ENCODE assay signal across 8 cellular contexts in genomic region chr3:49539659-49540560, GRCh38. TPM values are rescaled to one million over a fixed set of nuclear protein-coding genes. Genes with fewer than 3 reads are reported as not detected.
DNase-seq lines count a peak whose midpoint lies in the region; ATAC-seq, FAIRE-seq and TF ChIP-seq lines count a peak whose summit lies in the region.

No MANE protein-coding gene starts in this region.

- peak overlapping the region; percentile 49 to 67 (median 56) for H3K4me3 ChIP-seq in breast epithelium
- peak overlapping the region; percentile 26 to 48 for H3K4me3 ChIP-seq in small intestine (ENCODE audit: low read depth in 1 of 2, low read length in 2 of 2)

- H3K27ac ChIP-seq in VCaP = peak overlapping the region; percentile 86
- H3K27ac ChIP-seq in breast epithelium = peak overlapping the region; percentile 68 to 78
- peak overlapping the region; percentile 5 to 75 for H3K27ac ChIP-seq in small intestine (ENCODE audit: low read depth in 1 of 2, low read length in 1 of 2)

- H3K4me1 ChIP-seq in breast epithelium (peaks cover 0 to 7% of the 10 kb centered on the region in 2 donors), small intestine (ENCODE audit: control insufficient read depth in 2 of 2, insufficient read depth in 1 of 2, low read depth in 1 of 2, low read length in 1 of 2) (no peaks in the 10 kb centered on the region)

- H3K27me3 ChIP-seq in breast epithelium (no peaks in the 10 kb centered on the region), small intestine (ENCODE audit: control insufficient read depth in 2 of 2, insufficient read depth in 2 of 2, low read length in 2 of 2) (no peaks in the 10 kb centered on the region)

- ATAC-seq in GM18873 (IDR thresholded peaks at IDR 0.05; ENCODE audit: low FRiP score, unreplicated experiment) (peak; percentile 65), HG03135 (IDR thresholded peaks at IDR 0.05; ENCODE audit: unreplicated experiment) (peak; percentile 92)

- H3K9me3 ChIP-seq in breast epithelium (no peaks in the 10 kb centered on the region), small intestine (ENCODE audit: control insufficient read depth, low read depth) (no peaks in the 10 kb centered on the region)

- TF ChIP-seq CTCF in VCaP (conservative IDR thresholded peaks at IDR 0.05) (peak; percentile 98), breast epithelium (IDR thresholded peaks at IDR 0.05) (peak; percentile 49 to 93 (median 87))

- 0 to 1% (median 0%) methylated on average over 58 to 63 of the region's 63 CpGs for WGBS in small intestine, 3 donors

- peak; percentile 96 for DNase-seq in AG08395 (ENCODE audit: low spot score)
- DNase-seq in NCI-H2196 (lab: John Stamatoyannopoulos, UW; ENCODE audit: unreplicated experiment) = peak; percentile 86
- peak; percentile 84 to 94 for DNase-seq in breast epithelium (ENCODE audit: low spot score in 2 of 2)
- peak; percentile 93 for DNase-seq in iPS-NIHi11 (ENCODE audit: low spot score)
- DNase-seq in small intestine = peak; percentile 91

- FAIRE-seq in small intestine (lab: Jason Lieb, UNC) = no peak

- H3K36me3 ChIP-seq in breast epithelium (no peaks in the 10 kb centered on the region), small intestine (ENCODE audit: control insufficient read depth in 2 of 2, insufficient read depth in 2 of 2, low read length in 2 of 2) (no peaks in the 10 kb centered on the region)

- intact Hi-C loops in breast epithelium (cut with DNase I; ENCODE audit: low total_unique reads) = loop anchor here (5.0 kb wide), 1 partner anchor 132 kb away; the partner anchor contains the start of gene APEH

- TF ChIP-seq POLR2A in breast epithelium (IDR thresholded peaks at IDR 0.05) = no peak

RNA-seq across cellular contexts. Expression of gene BSN, which starts 14.4 kb away (rescaled TPM):
- under 1 TPM; 0.15 to 0.48 (median 0.33) TPM for total RNA-seq in breast epithelium
- under 1 TPM in 2 of 3 donors, not detected in 1; under 0.01 to 0.64 TPM for polyA plus RNA-seq in small intestine

Comparison
In these comparisons a context has a peak if more than half of its experiments do, and no peak if none do; other contexts are left out.
1. Peak in every context shown above with its lines: DNase-seq, ATAC-seq, H3K4me3 ChIP-seq and H3K27ac ChIP-seq.